Comparison of ENCODE assay signal across 9 cellular contexts in the genomic region with DNA sequence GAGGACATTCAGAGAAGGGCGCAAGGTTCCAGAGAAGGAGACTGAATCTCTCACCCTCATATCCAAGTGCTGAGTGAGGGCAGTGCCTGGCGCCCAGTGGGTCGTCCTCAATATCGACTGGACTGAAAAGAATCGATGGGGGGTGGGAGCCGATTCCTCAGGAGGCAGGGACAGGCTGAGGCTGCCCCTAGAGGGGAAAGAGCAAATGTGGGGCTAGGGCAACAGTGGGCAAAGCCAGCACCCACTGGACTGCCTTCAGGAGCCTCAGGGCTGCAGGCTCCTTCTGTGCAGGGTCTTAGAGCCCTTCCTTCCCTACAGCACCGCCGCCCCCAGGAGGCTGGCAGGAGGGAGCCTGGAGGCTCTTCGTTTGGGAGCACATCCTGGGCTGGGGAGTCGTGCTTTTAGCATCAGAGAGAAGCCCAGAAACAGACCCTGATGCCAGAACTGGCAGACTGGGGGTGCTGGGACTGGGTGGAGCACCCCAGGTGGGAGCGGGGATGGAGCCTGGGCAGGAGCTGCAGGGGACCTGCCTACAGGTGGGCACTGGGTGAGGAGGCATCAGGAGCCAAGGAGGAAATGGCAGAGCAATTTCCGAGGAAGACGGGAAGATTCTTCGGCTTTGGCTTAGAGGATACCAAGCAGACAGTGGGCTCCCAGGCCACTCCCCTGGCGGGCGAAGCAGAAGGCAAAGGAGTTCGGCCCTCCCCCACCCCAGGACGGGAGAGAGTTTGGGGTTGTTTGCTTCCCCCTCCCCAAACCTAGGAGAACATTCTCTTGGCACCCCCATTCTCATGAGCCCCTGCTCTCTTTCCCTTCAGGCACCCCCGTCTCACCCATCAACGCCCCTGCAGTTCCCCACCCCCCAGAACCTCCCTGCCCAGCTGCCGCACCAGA. TPM values are rescaled to one million over a fixed set of nuclear protein-coding genes. Genes with fewer than 3 reads are reported as not detected.
DNase-seq lines count a peak whose midpoint lies in the region; ATAC-seq and TF ChIP-seq lines count a peak whose summit lies in the region.
"Had no signal": no experiment of that assay in that cellular context is flagged by ENCODE, and none has a peak within 500 bp of the region (broad histone marks: within the 10 kb centered on the region; RNA-seq: fewer than 3 reads in every experiment).

No MANE protein-coding gene starts in this region.

- no peak overlapping the region for H3K27ac Mint-ChIP-seq in activated T-helper 17 cell treated with anti-CD3 and anti-CD28 coated beads, Interleukin-2, amount 50 U/mL, for 72 hours

- H3K4me3 Mint-ChIP-seq in activated T-helper 17 cell treated with anti-CD3 and anti-CD28 coated beads, Interleukin-2, amount 50 U/mL, for 72 hours, result peak overlapping the region; percentile 53

- H3K27ac ChIP-seq in cardiac muscle cell (no peak overlapping the region), subcutaneous abdominal adipose tissue (ENCODE audit: low read depth, low read length) (no peak overlapping the region)

- peaks cover 11% of the 10 kb centered on the region for H3K4me1 Mint-ChIP-seq in activated T-helper 17 cell treated with anti-CD3 and anti-CD28 coated beads, Interleukin-2, amount 50 U/mL, for 72 hours

- DNase-seq in cardiac muscle cell (ENCODE audit: low read depth in 1 of 2, low spot score in 1 of 2) (no peak), left ventricle myocardium superior (no peak), DMS153 treated with DMSO at 0.1 percent for 48 hours (lab: John Stamatoyannopoulos, UW; ENCODE audit: unreplicated experiment) (no peak)
- no peak for DNase-seq in NK-92 treated with Interleukin-12 subunit alpha and Interleukin-12 subunit beta, amount 100 ng/mL, for 24 hours (lab: John Stamatoyannopoulos, UW)
- DNase-seq: DMS79 treated with DMSO at 0.1 percent for 48 hours had no signal

- TF ChIP-seq CTCF in cardiac muscle cell (IDR thresholded peaks at IDR 0.05; ENCODE audit: low read depth, low read length), result no peak

- intact Hi-C loops in left ventricle myocardium superior (cut with micrococcal nuclease), result no loop called here

- ATAC-seq in left ventricle myocardium superior (no peak), HG03025 (IDR thresholded peaks at IDR 0.05; ENCODE audit: low FRiP score, unreplicated experiment) (no peak)
- no peak for ATAC-seq in activated T-helper 17 cell treated with anti-CD3 and anti-CD28 coated beads, Interleukin-2, amount 50 U/mL, for 72 hours (replicated peaks)

- no peak overlapping the region for H3K9ac ChIP-seq in iPS-15b (ENCODE audit: low read depth, low read length)
- H3K9ac ChIP-seq in subcutaneous abdominal adipose tissue (ENCODE audit: low read length in 5 of 5), result peak overlapping the region in 1 of 5 donors; percentile 37

- no peaks in the 10 kb centered on the region for H3K9me3 Mint-ChIP-seq in activated T-helper 17 cell treated with anti-CD3 and anti-CD28 coated beads, Interleukin-2, amount 50 U/mL, for 72 hours

- peaks cover 31% of the 10 kb centered on the region for H3K27me3 Mint-ChIP-seq in activated T-helper 17 cell treated with anti-CD3 and anti-CD28 coated beads, Interleukin-2, amount 50 U/mL, for 72 hours

- H3K4me3 ChIP-seq in cardiac muscle cell (peak overlapping the region; percentile 42), iPS-15b (ENCODE audit: low read depth, low read length) (peak overlapping the region; percentile 70), subcutaneous abdominal adipose tissue (ENCODE audit: low read depth in 1 of 5, low read length in 5 of 5) (peak overlapping the region in 3 of 5 donors; percentile 50 to 61 (median 54))

- H3K4me1 ChIP-seq in cardiac muscle cell (ENCODE audit: low read depth) (peaks cover 13% of the 10 kb centered on the region), iPS-15b (ENCODE audit: control insufficient read depth, insufficient read depth, low read length) (peaks cover 15% of the 10 kb centered on the region), subcutaneous abdominal adipose tissue (ENCODE audit: control insufficient read depth in 5 of 5, insufficient read depth in 5 of 5, low read length in 5 of 5) (peaks cover 0 to 25% (median 13%) of the 10 kb centered on the region in 5 donors)

- H3K36me3 Mint-ChIP-seq in activated T-helper 17 cell treated with anti-CD3 and anti-CD28 coated beads, Interleukin-2, amount 50 U/mL, for 72 hours (ENCODE audit: low read depth), result no peaks in the 10 kb centered on the region

- H3K9me3 ChIP-seq in cardiac muscle cell (ENCODE audit: low read depth) (no peaks in the 10 kb centered on the region), iPS-15b (ENCODE audit: control insufficient read depth, insufficient read depth, low read length) (no peaks in the 10 kb centered on the region), subcutaneous abdominal adipose tissue (ENCODE audit: control insufficient read depth in 5 of 5, low read length in 5 of 5) (no peaks in the 10 kb centered on the region)

- H3K36me3 ChIP-seq in cardiac muscle cell, result no peaks in the 10 kb centered on the region
- H3K36me3 ChIP-seq in iPS-15b (ENCODE audit: control insufficient read depth, insufficient read depth, low read length), result no peaks in the 10 kb centered on the region
- H3K36me3 ChIP-seq in subcutaneous abdominal adipose tissue (ENCODE audit: control insufficient read depth in 5 of 5, insufficient read depth in 5 of 5, low read length in 5 of 5), result no peaks in the 10 kb centered on the region

- H3K27me3 ChIP-seq in cardiac muscle cell, result peaks cover 14% of the 10 kb centered on the region
- peaks cover 38% of the 10 kb centered on the region for H3K27me3 ChIP-seq in iPS-15b (ENCODE audit: control insufficient read depth, insufficient read depth, low read length)
- H3K27me3 ChIP-seq in subcutaneous abdominal adipose tissue (ENCODE audit: control insufficient read depth in 5 of 5, insufficient read depth in 4 of 5, low read length in 5 of 5), result peaks cover 5 to 19% (median 11%) of the 10 kb centered on the region in 5 donors

RNA-seq across cellular contexts. Expression of a gene that starts 1.2 kb away (rescaled TPM):
- total RNA-seq in cardiac muscle cell, result 8.7 and 12.1 TPM in 2 replicates
- 6.3 and 7.5 TPM in 2 replicates for polyA plus RNA-seq in cardiac muscle cell
- total RNA-seq in left ventricle myocardium superior, result 32.5 TPM
- total RNA-seq in activated T-helper 17 cell treated with anti-CD3 and anti-CD28 coated beads, Interleukin-2, amount 50 U/mL, for 72 hours, result under 1 TPM in 1 of 2 donors, not detected in 1; 0.19 TPM
